Comparison of ENCODE assay signal across 1 cellular context in genomic region chr11:2380807-2381350, GRCh38.
TF ChIP-seq lines count a peak whose summit lies in the region.

No MANE protein-coding gene starts in this region.

TF ChIP-seq in WTC11, 78 proteins besides CTCF, POLR2A, EP300 and RAD21 (continued from another document):
- no peak for TF ChIP-seq AFF4 (CRISPR knock-in tag; IDR thresholded peaks at IDR 0.05; ENCODE audit: borderline replicate concordance)
- no peak for TF ChIP-seq NR2C2 (CRISPR knock-in tag; IDR thresholded peaks at IDR 0.05)
- TF ChIP-seq MYBL2 (CRISPR knock-in tag; IDR thresholded peaks at IDR 0.05): no peak
- TF ChIP-seq ZNF512 (CRISPR knock-in tag; IDR thresholded peaks at IDR 0.05; ENCODE audit: borderline replicate concordance): no peak
- no peak for TF ChIP-seq NR1H2 (CRISPR knock-in tag; IDR thresholded peaks at IDR 0.05)
- no peak for TF ChIP-seq GABPB1 (CRISPR knock-in tag; IDR thresholded peaks at IDR 0.05)
TF ChIP-seq in WTC11: peak in this region for 0.
